In the genomic region with DNA sequence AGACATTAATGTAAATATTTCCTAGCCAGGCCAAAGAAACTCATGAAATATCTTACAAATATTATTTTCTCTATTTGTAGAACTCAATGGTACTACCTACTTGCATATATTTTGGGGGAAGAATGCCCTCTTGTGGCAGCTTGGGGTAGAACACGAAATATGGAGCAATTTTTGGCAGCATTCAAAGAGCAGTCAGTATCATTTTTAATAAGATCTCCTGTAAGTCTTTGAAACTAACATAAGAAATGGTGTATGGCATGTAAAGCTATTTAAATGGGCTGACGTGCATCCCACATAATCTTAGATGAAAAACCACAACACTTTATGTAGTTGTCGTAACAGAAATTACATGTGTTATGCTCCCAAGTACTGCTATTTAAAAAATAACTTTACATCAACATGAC, we compare ENCODE assay signal across 8 cellular contexts.
DNase-seq lines count a peak whose midpoint lies in the region; ATAC-seq and TF ChIP-seq lines count a peak whose summit lies in the region.

No MANE protein-coding gene starts in this region.

- H3K18ac ChIP-seq in neuronal stem cell (ENCODE audit: low read length), result no peak overlapping the region

- H3K14ac ChIP-seq in neuronal stem cell (ENCODE audit: low read length), result no peak overlapping the region

- TF ChIP-seq POLR2A in thyroid gland (IDR thresholded peaks at IDR 0.05), result no peak

- peak; percentile 63 for ATAC-seq in HG02642 (IDR thresholded peaks at IDR 0.05; ENCODE audit: poor library complexity, unreplicated experiment)

- no peak overlapping the region for H2BK5ac ChIP-seq in neuronal stem cell (ENCODE audit: low read length)

- no peak overlapping the region for H2BK12ac ChIP-seq in neuronal stem cell (ENCODE audit: low read length)

- H2BK120ac ChIP-seq in neuronal stem cell (ENCODE audit: low read depth, low read length), result no peak overlapping the region

- no peaks in the 10 kb centered on the region for H3K79me1 ChIP-seq in neuronal stem cell (ENCODE audit: low read depth, low read length)

- H2AFZ ChIP-seq in neuronal stem cell (ENCODE audit: low read length), result no peak overlapping the region

- H4K91ac ChIP-seq in neuronal stem cell (ENCODE audit: low read depth, low read length, poor library complexity), result no peak overlapping the region

- DNase-seq in NCI-H2107 treated with DMSO at 0.1 percent for 48 hours (lab: John Stamatoyannopoulos, UW; ENCODE audit: unreplicated experiment) (peak; percentile 11), NCI-H2107 (lab: John Stamatoyannopoulos, UW) (no peak), NCI-H82 (lab: John Stamatoyannopoulos, UW) (peak; percentile 57), epithelial cell of esophagus (ENCODE audit: low read depth) (peak; percentile 67), neuronal stem cell (ENCODE audit: low spot score) (peak; percentile 62), thyroid gland (peak; percentile 51 to 62)
- peak; percentile 23 to 31 for DNase-seq in activated CD8-positive, alpha-beta memory T cell treated with anti-CD3 and anti-CD28 coated beads for 4 hours (ENCODE audit: low read depth in 2 of 2)

- no peak overlapping the region for H3K9ac ChIP-seq in neuronal stem cell (ENCODE audit: low read depth, low read length, poor library complexity)

- no peaks in the 10 kb centered on the region for H3K27me3 ChIP-seq in neuronal stem cell (ENCODE audit: control insufficient read depth in 3 of 3, insufficient read depth in 3 of 3, low read depth in 1 of 3, low read length in 3 of 3)
- H3K27me3 ChIP-seq in thyroid gland, result no peaks in the 10 kb centered on the region

- no peak overlapping the region for H2BK15ac ChIP-seq in neuronal stem cell (ENCODE audit: low read length)

- no peak overlapping the region for H4K8ac ChIP-seq in neuronal stem cell (ENCODE audit: low read depth, low read length)

- H3K36me3 ChIP-seq in neuronal stem cell (replicated peaks in 1 of 2; ENCODE audit: control insufficient read depth in 2 of 2, insufficient read depth in 2 of 2, low read length in 2 of 2), result no peaks in the 10 kb centered on the region
- no peaks in the 10 kb centered on the region for H3K36me3 ChIP-seq in thyroid gland

- H3K4me1 ChIP-seq in neuronal stem cell (ENCODE audit: control insufficient read depth in 2 of 2, insufficient read depth in 1 of 2, low read depth in 1 of 2, low read length in 2 of 2), result peaks cover 0 to 19% of the 10 kb centered on the region in 2 donors
- peaks cover 0 to 10% of the 10 kb centered on the region in 2 donors for H3K4me1 ChIP-seq in thyroid gland

- TF ChIP-seq CTCF in epithelial cell of esophagus (IDR thresholded peaks at IDR 0.05; ENCODE audit: insufficient read depth, low read depth, low read length, missing control alignments) (peak; percentile 79), thyroid gland (IDR thresholded peaks at IDR 0.05) (peak in 5 of 6 experiments; percentile 33 to 81 (median 70))

- H3K23ac ChIP-seq in neuronal stem cell (ENCODE audit: low read depth, low read length, poor library complexity), result no peak overlapping the region

- H3K9me3 ChIP-seq in neuronal stem cell (replicated peaks in 1 of 2; ENCODE audit: control insufficient read depth in 2 of 2, insufficient read depth in 1 of 2, low read depth in 1 of 2, low read length in 2 of 2) (no peaks in the 10 kb centered on the region), thyroid gland (no peaks in the 10 kb centered on the region)

- no CpG with 5 or more reads among the region's 3 CpGs for WGBS in neuronal stem cell (ENCODE audit: extremely low coverage in 2 of 2, insufficient read length in 2 of 2, insufficient replicate concordance in 1 of 2), 2 donors
- 33 to 34% methylated on average over 3 of the region's 3 CpGs for WGBS in thyroid gland, 2 donors

- H3K4ac ChIP-seq in neuronal stem cell (ENCODE audit: low read length), result no peak overlapping the region

- no peak overlapping the region for H3K4me3 ChIP-seq in epithelial cell of esophagus (ENCODE audit: low read length)
- no peak overlapping the region for H3K4me3 ChIP-seq in neuronal stem cell (ENCODE audit: low read length in 2 of 2)
- H3K4me3 ChIP-seq in thyroid gland (replicated peaks in 1 of 3), result no peak overlapping the region

- intact Hi-C loops in thyroid gland (cut with DNase I), result loop anchor here (10.0 kb wide), 1 partner anchor 424 kb away; no protein-coding TSS in a partner anchor

- no peak overlapping the region for H3K4me2 ChIP-seq in neuronal stem cell (ENCODE audit: insufficient read depth, low read length, poor library complexity, severe bottlenecking)

- H2AK5ac ChIP-seq in neuronal stem cell (ENCODE audit: low read depth, low read length), result no peak overlapping the region

- no peak overlapping the region for H3K27ac ChIP-seq in neuronal stem cell (replicated peaks; ENCODE audit: low read length)
- no peak overlapping the region for H3K27ac ChIP-seq in thyroid gland
